26 cellular contexts compared by ENCODE assay signal in genomic region chr17:61470530-61471136, GRCh38. TPM values are rescaled to one million over a fixed set of nuclear protein-coding genes. Genes with fewer than 3 reads are reported as not detected.
A peak's percentile ranks its signal among the peaks of the same experiment; 100 is the strongest.
DNase-seq lines count a peak whose midpoint lies in the region; ATAC-seq and TF ChIP-seq lines count a peak whose summit lies in the region.
"Had no signal": no experiment of that assay in that cellular context is flagged by ENCODE, and none has a peak within 500 bp of the region (broad histone marks: within the 10 kb centered on the region; RNA-seq: fewer than 3 reads in every experiment).

No MANE protein-coding gene starts in this region.

- TF ChIP-seq CTCF in CD14-positive monocyte (IDR thresholded peaks at IDR 0.05) (no peak), HEK293 (tag by site-specific recombination; IDR thresholded peaks at IDR 0.05) (0 out of 2 replicates have a peak, but pooled peaks have one; percentile 11), fibroblast of lung (conservative IDR thresholded peaks at IDR 0.05 in 1 of 2, IDR thresholded peaks at IDR 0.05 in 1 of 2; ENCODE audit: low read depth in 1 of 2, low read length in 2 of 2) (no peak)

- no peak overlapping the region for H3K4me2 ChIP-seq in fibroblast of lung (ENCODE audit: extremely low read depth, insufficient read depth, low read length)
- no peak overlapping the region for H3K4me2 ChIP-seq in trophoblast cell (ENCODE audit: low read length)
- H3K4me2 ChIP-seq: BLaER1 treated with 17β-estradiol and CSF1 and Interleukin-3, amounts not matched to agents 10 nM and 100 nM had no signal

- peaks cover 10 to 31% (median 15%) of the 10 kb centered on the region in 3 donors for H3K27me3 Mint-ChIP-seq in CD14-positive monocyte (ENCODE audit: low read depth in 3 of 3)

- H2BK120ac ChIP-seq in trophoblast cell (ENCODE audit: insufficient read depth, low read length, poor library complexity) = no peak overlapping the region

- no peak overlapping the region for H2AK5ac ChIP-seq in trophoblast cell (ENCODE audit: low read length)

- no peak overlapping the region for H3K27ac ChIP-seq in HEK293 (ENCODE audit: extremely low read depth, low read depth, low read length)
- peak overlapping the region; percentile 0 for H3K27ac ChIP-seq in fibroblast of lung (ENCODE audit: insufficient read depth, low read length)
- no peak overlapping the region for H3K27ac ChIP-seq in trophoblast cell (ENCODE audit: low read depth, low read length)
- H3K27ac ChIP-seq: BLaER1 treated with 17β-estradiol and CSF1 and Interleukin-3, amounts not matched to agents 10 nM and 100 nM; cardiac muscle cell; GM23248; neutrophil; uterus; VCaP had no signal

- no peak overlapping the region for H2BK12ac ChIP-seq in trophoblast cell (ENCODE audit: low read length)

- H3K9ac ChIP-seq in fibroblast of lung (ENCODE audit: insufficient read depth, low read length) = no peak overlapping the region
- H3K9ac ChIP-seq in trophoblast cell (ENCODE audit: low read length) = no peak overlapping the region
- H3K9ac ChIP-seq: BLaER1 treated with 17β-estradiol and CSF1 and Interleukin-3, amounts not matched to agents 10 nM and 100 nM; GM23248 had no signal

- H2AFZ ChIP-seq in fibroblast of lung (ENCODE audit: low read length) (no peak overlapping the region), trophoblast cell (ENCODE audit: insufficient read depth, low read length, poor library complexity) (no peak overlapping the region)
- H2AFZ ChIP-seq: GM23248 had no signal

- H3K9me3 ChIP-seq in HEK293 (ENCODE audit: control insufficient read depth, insufficient read depth, low read depth, low read length) = no peaks in the 10 kb centered on the region
- no peaks in the 10 kb centered on the region for H3K9me3 ChIP-seq in fibroblast of lung (ENCODE audit: control insufficient read depth, insufficient read depth, low read depth, low read length)
- H3K9me3 ChIP-seq in trophoblast cell (ENCODE audit: insufficient read depth, low read depth, low read length) = no peaks in the 10 kb centered on the region
- H3K9me3 ChIP-seq: BLaER1 treated with 17β-estradiol and CSF1 and Interleukin-3, amounts not matched to agents 10 nM and 100 nM; neutrophil; uterus had no signal

- WGBS in trophoblast cell (ENCODE audit: extremely low coverage, insufficient coverage, insufficient read length) = no CpG with 5 or more reads among the region's 11 CpGs

- H3K18ac ChIP-seq in trophoblast cell (ENCODE audit: low read length) = no peak overlapping the region

- no peak overlapping the region for H4K12ac ChIP-seq in trophoblast cell (ENCODE audit: low read depth, low read length)

- DNase-seq in CD14-positive monocyte (ENCODE audit: low spot score) = peak; percentile 22
- no peak for DNase-seq in fibroblast of lung (ENCODE audit: low read depth in 2 of 2)
- peak; percentile 10 to 48 for DNase-seq in trophoblast cell
- no peak for DNase-seq in NCI-H1694 treated with DMSO at 0.1 percent for 48 hours (lab: John Stamatoyannopoulos, UW)
- no peak for DNase-seq in GM19240 (ENCODE audit: insufficient read length, low spot score)
- DNase-seq in SHP77 treated with DMSO at 0.1 percent for 48 hours (lab: John Stamatoyannopoulos, UW) = no peak
- DNase-seq: activated CD4-positive, alpha-beta T cell treated with anti-CD3 and anti-CD28 coated beads, Interleukin-2, amount 10 ng/mL, durations not matched to agents 24 days and 14 days; Calu3; GM23248; kidney glomerular epithelial cell; NCI-H1092; NCI-H1930; NCI-H526 treated with DMSO at 0.1 percent for 48 hours; stimulated activated CD4-positive, alpha-beta T cell treated with anti-CD3 and anti-CD28 coated beads, Interleukin-2, amount 100 ng/mL, for 48 hours had no signal

- H3K4me3 ChIP-seq in HEK293 (ENCODE audit: low read depth, low read length) = no peak overlapping the region
- no peak overlapping the region for H3K4me3 ChIP-seq in fibroblast of lung (replicated peaks in 1 of 4; ENCODE audit: control extremely low read depth in 1 of 4, insufficient read depth in 1 of 4, low read depth in 3 of 4, low read length in 4 of 4)
- no peak overlapping the region for H3K4me3 ChIP-seq in trophoblast cell (ENCODE audit: low read depth, low read length)
- H3K4me3 ChIP-seq: BLaER1 treated with 17β-estradiol and CSF1 and Interleukin-3, amounts not matched to agents 10 nM and 100 nM; cardiac muscle cell; GM23248; uterus had no signal

- H4K20me1 ChIP-seq in fibroblast of lung (ENCODE audit: control insufficient read depth, extremely low read depth, insufficient read depth, low read length) = no peaks in the 10 kb centered on the region
- H4K20me1 ChIP-seq: BLaER1 treated with 17β-estradiol and CSF1 and Interleukin-3, amounts not matched to agents 10 nM and 100 nM had no signal

- no peak overlapping the region for H3K4me3 Mint-ChIP-seq in CD14-positive monocyte
- H3K4me3 Mint-ChIP-seq: activated CD4-positive, alpha-beta T cell treated with anti-CD3 and anti-CD28 coated beads, Interleukin-2, amount 10 ng/mL, durations not matched to agents 24 days and 14 days; activated naive CD4-positive, alpha-beta T cell treated with anti-CD3 and anti-CD28 coated beads, Interleukin-2, amount 50 U/mL, for 24 hours; dendritic cell treated with granulocyte-macrophage colony-stimulating factor and Interleukin-4, amounts not matched to agents 40 ng/mL and 50 ng/mL, for 4 days; IgD-negative memory B cell; stimulated activated effector memory CD8-positive, alpha-beta T cell treated with anti-CD3 and anti-CD28 coated beads, Interleukin-12 subunit alpha, Interleukin-12 subunit beta, amount 100 ng/mL, for 72 hours had no signal

- intact Hi-C loops in CD14-positive monocyte (cut with micrococcal nuclease) = no loop called here

- H3K27me3 ChIP-seq in fibroblast of lung (ENCODE audit: control insufficient read depth, insufficient read depth, low read length) (no peaks in the 10 kb centered on the region), trophoblast cell (ENCODE audit: insufficient read depth, low read length) (no peaks in the 10 kb centered on the region)
- H3K27me3 ChIP-seq: BLaER1 treated with 17β-estradiol and CSF1 and Interleukin-3, amounts not matched to agents 10 nM and 100 nM; cardiac muscle cell; uterus had no signal

- no peak overlapping the region for H3K4ac ChIP-seq in trophoblast cell (ENCODE audit: low read depth, low read length)

- ATAC-seq in HG02852 (IDR thresholded peaks at IDR 0.05; ENCODE audit: unreplicated experiment) = no peak
- ATAC-seq: stimulated activated effector memory CD8-positive, alpha-beta T cell treated with anti-CD3 and anti-CD28 coated beads, Interleukin-12 subunit alpha, Interleukin-12 subunit beta, amount 100 ng/mL, for 72 hours had no signal

- no peak overlapping the region for H4K8ac ChIP-seq in trophoblast cell (ENCODE audit: low read depth, low read length)

- POLR2A ChIA-PET in HEK293 (lab: Yijun Ruan, JAX) = interaction anchor here (0.8 kb wide), 1 partner anchor 16 kb away, joined by 3 read pairs; no protein-coding TSS in a partner anchor

- H3K36me3 Mint-ChIP-seq in CD14-positive monocyte = no peaks in the 10 kb centered on the region
- H3K36me3 Mint-ChIP-seq: activated naive CD4-positive, alpha-beta T cell treated with anti-CD3 and anti-CD28 coated beads, Interleukin-2, amount 50 U/mL, for 24 hours; stimulated activated effector memory CD8-positive, alpha-beta T cell treated with anti-CD3 and anti-CD28 coated beads, Interleukin-12 subunit alpha, Interleukin-12 subunit beta, amount 100 ng/mL, for 72 hours had no signal

- CTCF ChIA-PET in HEK293 (lab: Yijun Ruan, JAX) = interaction anchor here (0.8 to 1.0 kb wide), 3 partner anchors 11 to 57 kb away, joined by 3 to 5 read pairs (median 3); no protein-coding TSS in a partner anchor

- H3K79me2 ChIP-seq in fibroblast of lung (ENCODE audit: control insufficient read depth, insufficient read depth, low read length) (peaks cover 77% of the 10 kb centered on the region), trophoblast cell (ENCODE audit: control insufficient read depth, insufficient read depth, low read length, poor library complexity) (no peaks in the 10 kb centered on the region)

- H3K23ac ChIP-seq in trophoblast cell (ENCODE audit: low read length) = no peak overlapping the region

- peaks cover 8% of the 10 kb centered on the region for H3K4me1 Mint-ChIP-seq in CD14-positive monocyte
- H3K4me1 Mint-ChIP-seq: activated naive CD4-positive, alpha-beta T cell treated with anti-CD3 and anti-CD28 coated beads, Interleukin-2, amount 50 U/mL, for 24 hours had no signal

- H3K14ac ChIP-seq in trophoblast cell (ENCODE audit: low read length) = no peak overlapping the region

- H3K36me3 ChIP-seq in HEK293 (ENCODE audit: control insufficient read depth in 2 of 2, insufficient read depth in 1 of 2, low read length in 2 of 2) (no peaks in the 10 kb centered on the region), fibroblast of lung (ENCODE audit: control insufficient read depth, insufficient read depth, low read length) (peaks cover 35% of the 10 kb centered on the region), trophoblast cell (ENCODE audit: control insufficient read depth in 1 of 2, insufficient read depth in 2 of 2, low read length in 2 of 2) (no peaks in the 10 kb centered on the region)
- H3K36me3 ChIP-seq: BLaER1 treated with 17β-estradiol and CSF1 and Interleukin-3, amounts not matched to agents 10 nM and 100 nM; cardiac muscle cell; neutrophil; uterus had no signal

- H3K9me3 Mint-ChIP-seq in CD14-positive monocyte = no peaks in the 10 kb centered on the region
- H3K9me3 Mint-ChIP-seq: activated CD4-positive, alpha-beta T cell treated with anti-CD3 and anti-CD28 coated beads, Interleukin-2, amount 10 ng/mL, durations not matched to agents 24 days and 14 days; activated naive CD4-positive, alpha-beta T cell treated with anti-CD3 and anti-CD28 coated beads, Interleukin-2, amount 50 U/mL, for 24 hours; dendritic cell treated with granulocyte-macrophage colony-stimulating factor and Interleukin-4, amounts not matched to agents 40 ng/mL and 50 ng/mL, for 4 days; stimulated activated effector memory CD8-positive, alpha-beta T cell treated with anti-CD3 and anti-CD28 coated beads, Interleukin-12 subunit alpha, Interleukin-12 subunit beta, amount 100 ng/mL, for 72 hours had no signal

- H3K79me1 ChIP-seq in trophoblast cell (ENCODE audit: low read length) = no peaks in the 10 kb centered on the region

- no peak overlapping the region for H2BK5ac ChIP-seq in trophoblast cell (ENCODE audit: low read depth, low read length, poor library complexity)

- H4K91ac ChIP-seq in trophoblast cell (ENCODE audit: low read depth, low read length) = no peak overlapping the region

- H3K27ac Mint-ChIP-seq in CD14-positive monocyte = no peak overlapping the region
- H3K27ac Mint-ChIP-seq: activated CD4-positive, alpha-beta T cell treated with anti-CD3 and anti-CD28 coated beads, Interleukin-2, amount 10 ng/mL, durations not matched to agents 24 days and 14 days; activated naive CD4-positive, alpha-beta T cell treated with anti-CD3 and anti-CD28 coated beads, Interleukin-2, amount 50 U/mL, for 24 hours; dendritic cell treated with granulocyte-macrophage colony-stimulating factor and Interleukin-4, amounts not matched to agents 40 ng/mL and 50 ng/mL, for 4 days; IgD-negative memory B cell; stimulated activated effector memory CD8-positive, alpha-beta T cell treated with anti-CD3 and anti-CD28 coated beads, Interleukin-12 subunit alpha, Interleukin-12 subunit beta, amount 100 ng/mL, for 72 hours had no signal

- peaks cover 6% of the 10 kb centered on the region for H3K4me1 ChIP-seq in HEK293 (ENCODE audit: control insufficient read depth, insufficient read depth, low read length)
- peaks cover 54% of the 10 kb centered on the region for H3K4me1 ChIP-seq in fibroblast of lung (ENCODE audit: control insufficient read depth, extremely low read depth, insufficient read depth, low read length)
- H3K4me1 ChIP-seq in trophoblast cell (ENCODE audit: control insufficient read depth in 1 of 2, insufficient read depth in 2 of 2, low read length in 2 of 2) = peaks cover 13% of the 10 kb centered on the region in 2 experiments
- H3K4me1 ChIP-seq: uterus had no signal

RNA-seq across cellular contexts. Expression of gene TBX4, which starts 18.4 kb away (rescaled TPM):
- polyA plus RNA-seq in CD14-positive monocyte (not detected), fibroblast of lung (84.3 and 93.9 TPM in 2 replicates)
- total RNA-seq in fibroblast of lung = 35.2 and 44.1 TPM in 2 replicates
- polyA plus RNA-seq in fibroblast of lung (2012) = 55.1 and 85.4 TPM in 2 replicates
- 133 and 151 TPM in 2 replicates for polyA minus RNA-seq in fibroblast of lung (ENCODE audit: low replicate concordance)
- 0.93 and 0.97 TPM in 2 replicates for polyA plus RNA-seq in trophoblast cell (2013)
- total RNA-seq: activated CD4-positive, alpha-beta T cell treated with anti-CD3 and anti-CD28 coated beads, Interleukin-2, amount 10 ng/mL, durations not matched to agents 24 days and 14 days; Calu3; Daoy; GM23248; uterus had no signal
- polyA plus RNA-seq: GM23248, IgD-negative memory B cell had no signal

Comparison
In these comparisons a context has a peak if more than half of its experiments do, and no peak if none do; other contexts are left out.
1. DNase-seq: peak in CD14-positive monocyte (single experiment) and trophoblast cell (2 of 2); none in fibroblast of lung (0 of 2), NCI-H1694 treated with DMSO at 0.1 percent for 48 hours (single experiment), GM19240 (single experiment) and SHP77 treated with DMSO at 0.1 percent for 48 hours (single experiment).
2. RNA of gene TBX4, which starts 18.4 kb away (polyA plus RNA-seq): 55.1 to 93.9 TPM in fibroblast of lung; not detected in CD14-positive monocyte; every median in the first group is over 10 times any median in the second.